8 cellular contexts compared by ENCODE assay signal in genomic region chr12:128069359-128069997, GRCh38.
DNase-seq lines count a peak whose midpoint lies in the region; ATAC-seq, FAIRE-seq and TF ChIP-seq lines count a peak whose summit lies in the region.

No MANE protein-coding gene starts in this region.

- H3K9me3 ChIP-seq in cardiac muscle cell (ENCODE audit: low read depth), result no peaks in the 10 kb centered on the region
- H3K9me3 ChIP-seq in testis, result no peaks in the 10 kb centered on the region

- peak; percentile 26 to 75 for DNase-seq in cardiac muscle cell (ENCODE audit: low read depth in 1 of 2, low spot score in 1 of 2)
- DNase-seq in left ventricle myocardium superior, result no peak
- DNase-seq in H54 (ENCODE audit: insufficient read length, low spot score), result peak; percentile 12
- DNase-seq in NCI-H1105 (lab: John Stamatoyannopoulos, UW), result peak; percentile 36
- DNase-seq in activated CD4-positive, alpha-beta T cell treated with anti-CD3 and anti-CD28 coated beads, Interleukin-2, amount 50 U/mL, for 48 hours, result peak; percentile 23 to 31
- peak; percentile 6 to 40 for DNase-seq in hippocampal formation (lab: John Stamatoyannopoulos, UW)
- DNase-seq in testis, result peak; percentile 73

- WGBS in testis, 2 donors, result 45 to 47% methylated on average over 12 of the region's 12 CpGs

- peak; percentile 49 for TF ChIP-seq CTCF in cardiac muscle cell (IDR thresholded peaks at IDR 0.05; ENCODE audit: low read depth, low read length)
- TF ChIP-seq CTCF in testis (IDR thresholded peaks at IDR 0.05), result peak; percentile 64 to 76 (median 76)

- H3K4me1 ChIP-seq in cardiac muscle cell (ENCODE audit: low read depth) (no peaks in the 10 kb centered on the region), testis (peaks cover 4% of the 10 kb centered on the region)

- H3K27me3 ChIP-seq in cardiac muscle cell, result no peaks in the 10 kb centered on the region
- no peaks in the 10 kb centered on the region for H3K27me3 ChIP-seq in testis

- no peak for ATAC-seq in left ventricle myocardium superior
- ATAC-seq in GM18520 (IDR thresholded peaks at IDR 0.05; ENCODE audit: unreplicated experiment), result no peak

- peak; percentile 84 for FAIRE-seq in H54 (lab: Jason Lieb, UNC)

- no peak overlapping the region for H3K4me3 ChIP-seq in cardiac muscle cell
- H3K4me3 ChIP-seq in testis, result no peak overlapping the region

- H3K36me3 ChIP-seq in cardiac muscle cell, result no peaks in the 10 kb centered on the region
- H3K36me3 ChIP-seq in testis (ENCODE audit: low read depth, missing control alignments), result no peaks in the 10 kb centered on the region

- H3K27ac ChIP-seq in cardiac muscle cell (no peak overlapping the region), testis (no peak overlapping the region)

- TF ChIP-seq POLR2A in H54 (IDR thresholded peaks at IDR 0.05; ENCODE audit: low read depth, low read length), result no peak
- no peak for TF ChIP-seq POLR2A in testis (IDR thresholded peaks at IDR 0.05)

- intact Hi-C loops in left ventricle myocardium superior (cut with micrococcal nuclease) (no loop called here), testis (cut with DNase I; ENCODE audit: low total_unique reads) (no loop called here)
